23 cellular contexts compared by ENCODE assay signal in the genomic region with DNA sequence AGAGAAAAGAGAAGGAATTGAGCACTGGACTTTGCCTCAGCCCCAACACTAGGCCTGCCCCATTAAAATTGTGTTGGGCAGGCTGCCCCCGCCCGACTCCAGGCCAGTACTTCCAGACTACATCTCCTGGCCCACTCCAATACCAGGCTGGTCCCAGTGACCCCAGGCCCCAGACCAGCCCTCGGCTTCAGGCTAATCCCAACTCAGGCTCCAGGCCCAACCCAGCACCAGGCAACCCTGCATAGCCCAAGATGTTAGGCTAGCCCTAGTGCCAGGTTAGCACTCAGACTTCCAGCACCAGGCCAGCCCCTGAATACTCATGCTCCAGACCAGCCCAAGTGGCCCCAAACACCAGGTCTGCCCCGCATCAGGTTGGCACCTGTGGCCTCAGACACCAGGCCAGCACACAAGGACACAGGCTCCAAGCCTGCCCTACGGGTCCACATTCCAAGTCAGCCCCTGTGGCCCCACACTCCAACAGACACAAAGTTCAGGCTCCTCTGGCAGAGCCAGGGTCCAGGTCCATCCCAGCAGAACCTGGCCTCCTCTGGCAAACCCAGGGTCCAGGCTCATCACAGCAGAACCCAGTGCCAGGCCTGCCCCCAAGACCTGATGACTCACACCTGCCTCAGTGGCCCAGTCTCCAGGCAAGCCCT. TPM values are rescaled to one million over a fixed set of nuclear protein-coding genes. Genes with fewer than 3 reads are reported as not detected.
DNase-seq lines count a peak whose midpoint lies in the region; ATAC-seq and TF ChIP-seq lines count a peak whose summit lies in the region.
"Had no signal": no experiment of that assay in that cellular context is flagged by ENCODE, and none has a peak within 500 bp of the region (broad histone marks: within the 10 kb centered on the region; RNA-seq: fewer than 3 reads in every experiment).

No MANE protein-coding gene starts in this region.

- TF ChIP-seq CTCF in right atrium auricular region (IDR thresholded peaks at IDR 0.05), result no peak
- no peak for TF ChIP-seq CTCF in progenitor cell of endocrine pancreas (IDR thresholded peaks at IDR 0.05; ENCODE audit: unreplicated experiment)
- no peak for TF ChIP-seq CTCF in brain microvascular endothelial cell (IDR thresholded peaks at IDR 0.05; ENCODE audit: low read depth, low read length, missing control alignments)

- H3K27ac ChIP-seq in right atrium auricular region (no peak overlapping the region), brain microvascular endothelial cell (no peak overlapping the region)
- H3K27ac ChIP-seq: 22Rv1, C4-2B, SJCRH30 had no signal

- in situ Hi-C loops in brain microvascular endothelial cell (cut with HindIII; ENCODE audit: low pct_ligation_motif_present, low sequenced_read_pairs), result no loop called here

- intact Hi-C loops in Right ventricle myocardium superior (cut with DNase I), result no loop called here

- peak; percentile 20 for ATAC-seq in Right ventricle myocardium superior (ENCODE audit: poor library complexity)
- ATAC-seq in esophagus mucosa, result peak; percentile 26
- ATAC-seq: PC-3 had no signal

- peaks cover 26% of the 10 kb centered on the region for H3K36me3 ChIP-seq in right atrium auricular region
- H3K36me3 ChIP-seq in brain microvascular endothelial cell (replicated peaks), result peaks cover 8% of the 10 kb centered on the region

- no peaks in the 10 kb centered on the region for H3K27me3 Mint-ChIP-seq in progenitor cell of endocrine pancreas
- H3K27me3 Mint-ChIP-seq: B cell; CD8-positive, alpha-beta memory T cell had no signal

- H3K4me1 ChIP-seq in right atrium auricular region, result no peaks in the 10 kb centered on the region
- H3K4me1 ChIP-seq: SJCRH30 had no signal

- peaks cover 2% of the 10 kb centered on the region for H3K4me1 Mint-ChIP-seq in progenitor cell of endocrine pancreas (ENCODE audit: low read depth)
- H3K4me1 Mint-ChIP-seq: B cell had no signal

- H3K4me3 ChIP-seq in right atrium auricular region, result no peak overlapping the region
- H3K4me3 ChIP-seq in brain microvascular endothelial cell (ENCODE audit: low read depth, low read length), result no peak overlapping the region
- H3K4me3 ChIP-seq: SJCRH30 had no signal

- peak overlapping the region; percentile 67 for H3K27ac Mint-ChIP-seq in progenitor cell of endocrine pancreas
- H3K27ac Mint-ChIP-seq: B cell had no signal

- DNase-seq in Right ventricle myocardium superior (no peak), right atrium auricular region (ENCODE audit: low spot score) (no peak), progenitor cell of endocrine pancreas (ENCODE audit: low spot score, unreplicated experiment) (no peak), NAMALWA (ENCODE audit: low spot score) (no peak), brain microvascular endothelial cell (no peak), SKM-1 treated with dmso at 0.1 percent for 144 hours (lab: John Stamatoyannopoulos, UW; ENCODE audit: unreplicated experiment) (no peak)
- DNase-seq in activated naive CD4-positive, alpha-beta T cell treated with Interleukin-2 at 50 U/mL for 16 hours, result no peak
- DNase-seq: CD8-positive, alpha-beta memory T cell; DND-41; KBM-7; MV-4-11; NCI-H1105 treated with DMSO at 0.1 percent for 48 hours; NCI-H146; NCI-H1930; NCI-H2107; NCI-H524 treated with DMSO at 0.1 percent for 48 hours; NCI-H774; PC-3; SJCRH30 had no signal

- no peaks in the 10 kb centered on the region for H3K27me3 ChIP-seq in right atrium auricular region
- no peaks in the 10 kb centered on the region for H3K27me3 ChIP-seq in brain microvascular endothelial cell (replicated peaks)
- H3K27me3 ChIP-seq: SJCRH30 had no signal

- H3K4me3 Mint-ChIP-seq in progenitor cell of endocrine pancreas (ENCODE audit: low read depth), result no peak overlapping the region
- H3K4me3 Mint-ChIP-seq: B cell had no signal

- H3K36me3 Mint-ChIP-seq in progenitor cell of endocrine pancreas (ENCODE audit: insufficient read depth), result peaks cover 35% of the 10 kb centered on the region

- peaks cover 20% of the 10 kb centered on the region for H3K9me3 Mint-ChIP-seq in progenitor cell of endocrine pancreas (ENCODE audit: low read depth)

- H3K9me3 ChIP-seq in right atrium auricular region, result peaks cover 6 to 16% of the 10 kb centered on the region in 2 donors

RNA-seq across cellular contexts. Expression of a gene that starts 20.3 kb away (rescaled TPM):
- total RNA-seq in Right ventricle myocardium superior (49.2 TPM), right atrium auricular region (10 to 100 TPM; 28.0 to 31.8 TPM), esophagus mucosa (20.9 TPM), progenitor cell of endocrine pancreas (49.0 and 49.5 TPM in 2 replicates)

RNA-seq across cellular contexts. Expression of a gene that starts 20.3 kb away (rescaled TPM):
- 9.4 TPM for total RNA-seq in Right ventricle myocardium superior
- total RNA-seq in right atrium auricular region, result 1 to 10 TPM; 5.0 to 7.2 TPM
- total RNA-seq in esophagus mucosa, result 7.3 TPM
- 11.4 and 16.8 TPM in 2 replicates for total RNA-seq in progenitor cell of endocrine pancreas

RNA-seq across cellular contexts. Expression of a gene that starts 36.6 kb away (rescaled TPM):
- 108 TPM for total RNA-seq in Right ventricle myocardium superior
- total RNA-seq in right atrium auricular region, result 100 to 1,000 TPM; 115 to 258 TPM
- 42.9 TPM for total RNA-seq in esophagus mucosa
- 34.9 and 38.5 TPM in 2 replicates for total RNA-seq in progenitor cell of endocrine pancreas
